ENCODE assay signal across 1 cellular context in genomic region chr20:59908855-59909254, GRCh38.
A peak's percentile ranks its signal among the peaks of the same experiment; 100 is the strongest.
TF ChIP-seq lines count a peak whose summit lies in the region.

No MANE protein-coding gene starts in this region.

TF ChIP-seq in HEK293, 187 proteins besides CTCF, POLR2A, EP300 and RAD21 (continued from another document):
- TF ChIP-seq ELK4 (IDR thresholded peaks at IDR 0.05; ENCODE audit: borderline replicate concordance, low read depth, low read length) (no peak), PRDM6 (tag by site-specific recombination; IDR thresholded peaks at IDR 0.05) (peak; percentile 52; the same call in 1 of the 2 replicates), ZBTB21 (tag by site-specific recombination; IDR thresholded peaks at IDR 0.05) (no peak)
